ENCODE assay signal across 17 cellular contexts in genomic region chr22:20439928-20440575, GRCh38. TPM values are rescaled to one million over a fixed set of nuclear protein-coding genes. Genes with fewer than 3 reads are reported as not detected.
DNase-seq lines count a peak whose midpoint lies in the region; FAIRE-seq and TF ChIP-seq lines count a peak whose summit lies in the region.
"Had no signal": no experiment of that assay in that cellular context is flagged by ENCODE, and none has a peak within 500 bp of the region (broad histone marks: within the 10 kb centered on the region; RNA-seq: fewer than 3 reads in every experiment).

No MANE protein-coding gene starts in this region.

- H3K27me3 ChIP-seq in bronchial epithelial cell (ENCODE audit: control insufficient read depth, insufficient read depth, low read length) (peaks cover 16% of the 10 kb centered on the region), spleen (replicated peaks in 1 of 7) (peaks cover 0 to 40% (median 32%) of the 10 kb centered on the region in 7 donors)

- intact Hi-C loops in spleen (cut with DNase I; ENCODE audit: low total_unique reads): no loop called here

- H3K4me3 ChIP-seq in bronchial epithelial cell (ENCODE audit: low read depth, low read length): no peak overlapping the region
- H3K4me3 ChIP-seq in spleen: no peak overlapping the region
- H3K4me3 ChIP-seq: BLaER1 had no signal

- WGBS in spleen, 5 donors: 93 to 100% (median 96%) methylated on average over 4 to 5 of the region's 5 CpGs

- H3K36me3 ChIP-seq in bronchial epithelial cell (ENCODE audit: control insufficient read depth, insufficient read depth, low read length) (peaks cover 1% of the 10 kb centered on the region), spleen (peaks cover 0 to 44% (median 20%) of the 10 kb centered on the region in 6 donors)

- H3K27ac ChIP-seq in spleen: no peak overlapping the region
- no peak overlapping the region for H3K27ac ChIP-seq in substantia nigra (ENCODE audit: low read depth, low read length, poor library complexity, severe bottlenecking)
- H3K27ac ChIP-seq: 22Rv1, BLaER1 had no signal

- peak; percentile 57 for DNase-seq in activated effector memory CD4-positive, alpha-beta T cell treated with anti-CD3 and anti-CD28 coated beads, Interleukin-2, amount 50 U/mL, for 16 hours
- no peak for DNase-seq in activated effector memory CD4-positive, alpha-beta T cell treated with Interleukin-2 at 50 U/mL for 16 hours
- DNase-seq in bronchial epithelial cell (ENCODE audit: low read depth) (no peak), mesenteric fat pad (ENCODE audit: low spot score) (peak; percentile 72), spleen (peak; percentile 62), NCI-H524 treated with DMSO at 0.1 percent for 48 hours (lab: John Stamatoyannopoulos, UW) (no peak), substantia nigra (lab: John Stamatoyannopoulos, UW) (no peak)
- no peak for DNase-seq in stimulated activated CD4-positive, alpha-beta T cell treated with anti-CD3 and anti-CD28 coated beads, Interleukin-2, amount 100 ng/mL, for 48 hours
- DNase-seq: HCEC 1CT, Karpas-422, MM.1S, NCI-H1105, NCI-H187, NCI-H446 treated with DMSO at 0.1 percent for 48 hours, NCI-H774 had no signal

- no peak for TF ChIP-seq POLR2A in spleen (IDR thresholded peaks at IDR 0.05)

- H3K4me1 ChIP-seq in spleen: peaks cover 0 to 65% (median 39%) of the 10 kb centered on the region in 6 donors

- FAIRE-seq in bronchial epithelial cell (lab: Jason Lieb, UNC): peak; percentile 62

- no peaks in the 10 kb centered on the region for H3K9me3 ChIP-seq in spleen
- H3K9me3 ChIP-seq: BLaER1 had no signal

- TF ChIP-seq CTCF in bronchial epithelial cell (IDR thresholded peaks at IDR 0.05; ENCODE audit: insufficient read depth, low read length, severe bottlenecking) (no peak), spleen (IDR thresholded peaks at IDR 0.05 in 8 of 11, conservative IDR thresholded peaks at IDR 0.05 in 3 of 11) (no peak)

RNA-seq across cellular contexts. Expression of gene SCARF2, which starts 2.4 kb away (rescaled TPM):
- total RNA-seq in bronchial epithelial cell (0.26 and 0.53 TPM in 2 replicates), mesenteric fat pad (21.1 TPM), spleen (10 to 100 TPM in 5 of 7 donors, 1 to 10 TPM in 2; 7.1 to 18.0 (median 10.6) TPM)
- polyA plus RNA-seq in spleen: 1 to 10 TPM; 1.1 to 3.0 (median 1.2) TPM

RNA-seq across cellular contexts. Expression of gene ZNF74, which starts 46.1 kb away (rescaled TPM):
- 7.8 and 15.5 TPM in 2 replicates for total RNA-seq in bronchial epithelial cell
- 5.2 TPM for total RNA-seq in mesenteric fat pad
- total RNA-seq in spleen: 10 to 100 TPM in 2 of 7 donors, 1 to 10 TPM in 5; 6.2 to 11.7 (median 7.7) TPM
- polyA plus RNA-seq in spleen: 1 to 10 TPM; 3.4 to 5.6 (median 3.5) TPM

RNA-seq across cellular contexts. Expression of gene KLHL22, which starts 55.5 kb away (rescaled TPM):
- total RNA-seq in bronchial epithelial cell (15.7 and 17.1 TPM in 2 replicates), mesenteric fat pad (24.9 TPM), spleen (10 to 100 TPM; 20.9 to 40.6 (median 36.0) TPM)
- polyA plus RNA-seq in spleen: 10 to 100 TPM; 14.0 to 20.8 (median 15.4) TPM

Comparison
In these comparisons a context has a peak if more than half of its experiments do, and no peak if none do; other contexts are left out.
1. DNase-seq: peak in activated effector memory CD4-positive, alpha-beta T cell treated with anti-CD3 and anti-CD28 coated beads, Interleukin-2, amount 50 U/mL, for 16 hours (single experiment), mesenteric fat pad (single experiment) and spleen (single experiment); none in activated effector memory CD4-positive, alpha-beta T cell treated with Interleukin-2 at 50 U/mL for 16 hours (single experiment), bronchial epithelial cell (single experiment), NCI-H524 treated with DMSO at 0.1 percent for 48 hours (single experiment), substantia nigra (0 of 49) and stimulated activated CD4-positive, alpha-beta T cell treated with anti-CD3 and anti-CD28 coated beads, Interleukin-2, amount 100 ng/mL, for 48 hours (0 of 2).